Comparison of ENCODE assay signal across 11 cellular contexts in the genomic region with DNA sequence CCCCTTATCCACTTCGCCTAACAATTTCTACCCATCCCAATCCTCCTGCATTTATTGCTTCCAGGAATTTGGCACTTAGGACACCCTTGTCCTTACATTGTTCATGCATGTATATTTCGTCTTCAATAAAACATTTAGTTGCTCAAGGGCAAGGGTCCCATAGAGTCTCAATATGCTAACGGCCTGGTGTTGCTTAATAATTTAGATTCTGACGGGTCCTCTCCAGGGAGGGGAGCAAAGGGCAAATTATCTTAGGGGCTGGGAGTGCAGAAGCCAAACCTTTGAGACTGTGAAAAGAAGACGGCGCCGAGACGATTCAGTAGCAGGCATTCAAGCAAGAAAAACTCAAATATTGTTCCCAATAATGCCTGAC. TPM values are rescaled to one million over a fixed set of nuclear protein-coding genes. Genes with fewer than 3 reads are reported as not detected.
DNase-seq lines count a peak whose midpoint lies in the region; ATAC-seq and TF ChIP-seq lines count a peak whose summit lies in the region.
"Had no signal": no experiment of that assay in that cellular context is flagged by ENCODE, and none has a peak within 500 bp of the region (broad histone marks: within the 10 kb centered on the region; RNA-seq: fewer than 3 reads in every experiment).

No MANE protein-coding gene starts in this region.

- H3K27ac ChIP-seq in SJSA1 (no peak overlapping the region), thyroid gland (no peak overlapping the region)
- H3K27ac ChIP-seq: KMS-11 had no signal

- no peak for TF ChIP-seq POLR2A in thyroid gland (IDR thresholded peaks at IDR 0.05)

- no peak for TF ChIP-seq CTCF in fibroblast of pulmonary artery (IDR thresholded peaks at IDR 0.05; ENCODE audit: low read length, missing control alignments)
- no peak for TF ChIP-seq CTCF in thyroid gland (IDR thresholded peaks at IDR 0.05)

- intact Hi-C loops in thyroid gland (cut with DNase I): loop anchor here (10.0 kb wide), 1 partner anchor 160 kb away; no protein-coding TSS in a partner anchor

- H3K4me3 ChIP-seq in SJSA1 (peak overlapping the region; percentile 37; the same call in 1 of the 2 replicates), fibroblast of pulmonary artery (replicated peaks; ENCODE audit: low read depth, low read length) (peak overlapping the region; percentile 65), thyroid gland (replicated peaks in 1 of 3) (peak overlapping the region in 1 of 3 donors; percentile 43)

- H3K27ac Mint-ChIP-seq in T-helper 1 cell treated with Interleukin-12 subunit alpha and Interleukin-12 subunit beta and Interleukin-4 antibody, amounts not matched to agents 30 μg/mL and 1 μg/mL, for 36 hours: no peak overlapping the region
- peak overlapping the region; percentile 67 for H3K27ac Mint-ChIP-seq in stimulated activated memory B cell treated with anti-CD40 and anti-IgM and Interleukin-4, amounts not matched to agents 10 μg/mL and 1 μg/mL and 100 μg/mL, for 72 hours

- peaks cover 28% of the 10 kb centered on the region for H3K27me3 ChIP-seq in SJSA1 (replicated peaks)
- no peaks in the 10 kb centered on the region for H3K27me3 ChIP-seq in thyroid gland

- peaks cover 5% of the 10 kb centered on the region for H3K4me1 Mint-ChIP-seq in T-helper 1 cell treated with Interleukin-12 subunit alpha and Interleukin-12 subunit beta and Interleukin-4 antibody, amounts not matched to agents 30 μg/mL and 1 μg/mL, for 36 hours (ENCODE audit: low read depth)
- peaks cover 23% of the 10 kb centered on the region for H3K4me1 Mint-ChIP-seq in stimulated activated memory B cell treated with anti-CD40 and anti-IgM and Interleukin-4, amounts not matched to agents 10 μg/mL and 1 μg/mL and 100 μg/mL, for 72 hours

- H3K4me3 Mint-ChIP-seq in T-helper 1 cell treated with Interleukin-12 subunit alpha and Interleukin-12 subunit beta and Interleukin-4 antibody, amounts not matched to agents 30 μg/mL and 1 μg/mL, for 36 hours: peak overlapping the region; percentile 81
- H3K4me3 Mint-ChIP-seq in stimulated activated memory B cell treated with anti-CD40 and anti-IgM and Interleukin-4, amounts not matched to agents 10 μg/mL and 1 μg/mL and 100 μg/mL, for 72 hours: peak overlapping the region; percentile 82
- H3K4me3 Mint-ChIP-seq: neural crest cell had no signal

- no peaks in the 10 kb centered on the region for H3K36me3 Mint-ChIP-seq in T-helper 1 cell treated with Interleukin-12 subunit alpha and Interleukin-12 subunit beta and Interleukin-4 antibody, amounts not matched to agents 30 μg/mL and 1 μg/mL, for 36 hours (ENCODE audit: low read depth)
- H3K36me3 Mint-ChIP-seq in stimulated activated memory B cell treated with anti-CD40 and anti-IgM and Interleukin-4, amounts not matched to agents 10 μg/mL and 1 μg/mL and 100 μg/mL, for 72 hours: peaks cover 3% of the 10 kb centered on the region

- 35 to 38% methylated on average over 8 of the region's 8 CpGs for WGBS in thyroid gland, 2 donors

- peaks cover 44% of the 10 kb centered on the region for H3K27me3 Mint-ChIP-seq in T-helper 1 cell treated with Interleukin-12 subunit alpha and Interleukin-12 subunit beta and Interleukin-4 antibody, amounts not matched to agents 30 μg/mL and 1 μg/mL, for 36 hours (ENCODE audit: low read depth)
- no peaks in the 10 kb centered on the region for H3K27me3 Mint-ChIP-seq in stimulated activated memory B cell treated with anti-CD40 and anti-IgM and Interleukin-4, amounts not matched to agents 10 μg/mL and 1 μg/mL and 100 μg/mL, for 72 hours

- H3K4me1 ChIP-seq in SJSA1 (replicated peaks): peaks cover 4% of the 10 kb centered on the region; the same call in 1 of the 2 replicates
- H3K4me1 ChIP-seq in thyroid gland: peaks cover 0 to 5% of the 10 kb centered on the region in 2 donors

- H3K36me3 ChIP-seq in SJSA1 (no peaks in the 10 kb centered on the region), thyroid gland (no peaks in the 10 kb centered on the region)

- no peaks in the 10 kb centered on the region for H3K9me3 Mint-ChIP-seq in T-helper 1 cell treated with Interleukin-12 subunit alpha and Interleukin-12 subunit beta and Interleukin-4 antibody, amounts not matched to agents 30 μg/mL and 1 μg/mL, for 36 hours
- H3K9me3 Mint-ChIP-seq in stimulated activated memory B cell treated with anti-CD40 and anti-IgM and Interleukin-4, amounts not matched to agents 10 μg/mL and 1 μg/mL and 100 μg/mL, for 72 hours: no peaks in the 10 kb centered on the region
- H3K9me3 Mint-ChIP-seq: neural crest cell had no signal

- DNase-seq in T-helper 1 cell: no peak
- no peak for DNase-seq in SJSA1 (ENCODE audit: low read depth in 1 of 2, low spot score in 2 of 2)
- no peak for DNase-seq in fibroblast of pulmonary artery (ENCODE audit: low read depth)
- DNase-seq in ureter (ENCODE audit: low spot score): no peak
- DNase-seq in thyroid gland: no peak
- no peak for DNase-seq in NCI-H2196 (lab: John Stamatoyannopoulos, UW; ENCODE audit: unreplicated experiment)
- DNase-seq: 8988T had no signal

- peak; percentile 28 for ATAC-seq in stimulated activated memory B cell treated with anti-CD40 and anti-IgM and Interleukin-4, amounts not matched to agents 10 μg/mL and 1 μg/mL and 100 μg/mL, for 72 hours

- H3K9me3 ChIP-seq in SJSA1 (replicated peaks) (no peaks in the 10 kb centered on the region), thyroid gland (no peaks in the 10 kb centered on the region)

RNA-seq across cellular contexts. Expression of a gene that starts 0.5 kb away (rescaled TPM):
- not detected in 2 replicates for total RNA-seq in SJSA1 (2014; rRNA removed; shearing (Covaris generic))
- total RNA-seq in ureter (not detected), thyroid gland (under 1 TPM in 1 of 4 donors, not detected in 3; 0.22 TPM)
- total RNA-seq: neural crest cell had no signal
